ENCODE assay signal across 9 cellular contexts in the genomic region with DNA sequence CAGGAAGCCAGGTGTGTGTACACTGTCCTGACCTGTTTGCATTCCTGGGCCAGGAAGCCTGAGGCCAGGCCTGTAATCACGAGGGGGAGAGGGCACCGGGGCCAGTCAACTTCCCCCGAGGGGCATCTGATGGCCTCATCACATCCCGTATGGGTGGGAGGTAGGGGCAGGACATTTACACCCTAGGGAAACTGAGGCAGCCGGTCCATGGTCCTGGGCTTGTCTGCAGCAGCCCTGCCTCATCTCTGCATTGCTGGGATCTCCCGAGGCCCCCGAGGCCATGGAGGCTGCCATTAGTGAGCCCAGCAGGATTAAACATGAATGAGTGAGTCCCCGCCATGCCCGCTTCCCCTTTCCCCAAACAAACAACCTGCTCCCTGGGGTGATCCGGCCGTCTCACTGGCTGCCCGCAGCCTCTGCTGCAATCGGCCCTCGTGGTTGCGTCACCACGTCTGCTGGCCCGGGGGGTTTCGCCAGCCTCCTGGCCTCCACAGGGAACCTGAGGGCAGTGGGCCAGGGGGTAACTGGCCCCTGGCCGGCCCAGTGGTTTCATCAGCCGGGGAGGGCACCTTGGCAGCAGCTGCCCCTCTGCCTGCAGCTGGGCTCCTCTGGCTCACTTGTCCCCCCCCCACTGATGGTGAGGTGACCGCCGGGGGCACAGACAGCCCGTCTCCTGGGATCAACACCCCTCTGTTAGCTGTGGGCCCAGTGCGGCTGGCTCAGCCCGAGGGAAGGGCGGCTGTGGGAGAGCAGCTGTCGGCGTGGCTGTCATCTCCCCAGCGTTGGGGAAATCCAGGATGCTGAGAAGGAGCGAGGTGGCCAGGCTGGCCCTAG.
DNase-seq lines count a peak whose midpoint lies in the region; ATAC-seq and TF ChIP-seq lines count a peak whose summit lies in the region.
"Had no signal": no experiment of that assay in that cellular context is flagged by ENCODE, and none has a peak within 500 bp of the region (broad histone marks: within the 10 kb centered on the region; RNA-seq: fewer than 3 reads in every experiment).

No MANE protein-coding gene starts in this region.

- peak overlapping the region; percentile 34 to 89 (median 85) for H3K9ac ChIP-seq in BLaER1 treated with 17β-estradiol and CSF1 and Interleukin-3, amounts not matched to agents 10 nM and 100 nM

- in situ Hi-C loops in astrocyte of the cerebellum (cut with HindIII; ENCODE audit: low sequenced_read_pairs) = no loop called here

- H3K27ac ChIP-seq in BLaER1 treated with 17β-estradiol and CSF1 and Interleukin-3, amounts not matched to agents 10 nM and 100 nM = peak overlapping the region; percentile 42 to 99 (median 97); a peak in 21 of 22 replicates
- peak overlapping the region in 1 of 2 donors; percentile 76 for H3K27ac ChIP-seq in lung (ENCODE audit: low read depth in 1 of 2, low read length in 1 of 2)

- no peak for ATAC-seq in lung (ENCODE audit: insufficient read depth, low FRiP score)
- ATAC-seq in GM21717 (IDR thresholded peaks at IDR 0.05; ENCODE audit: unreplicated experiment) = no peak
- no peak for ATAC-seq in GM18873 (IDR thresholded peaks at IDR 0.05; ENCODE audit: low FRiP score, unreplicated experiment)

- H3K4me3 ChIP-seq in BLaER1 treated with 17β-estradiol and CSF1 and Interleukin-3, amounts not matched to agents 10 nM and 100 nM = peak overlapping the region in 6 of 10 experiments; percentile 13 to 60 (median 34); a peak in 8 of 20 replicates
- no peak overlapping the region for H3K4me3 ChIP-seq in astrocyte of the cerebellum (ENCODE audit: low read depth, low read length)
- H3K4me3 ChIP-seq in lung = no peak overlapping the region

- no peaks in the 10 kb centered on the region for H3K9me3 ChIP-seq in BLaER1 treated with 17β-estradiol and CSF1 and Interleukin-3, amounts not matched to agents 10 nM and 100 nM (replicated peaks in 1 of 11)
- no peaks in the 10 kb centered on the region for H3K9me3 ChIP-seq in lung (ENCODE audit: control insufficient read depth in 2 of 2, insufficient read depth in 1 of 2, low read length in 1 of 2)

- TF ChIP-seq CTCF in astrocyte of the cerebellum (IDR thresholded peaks at IDR 0.05; ENCODE audit: low read depth, low read length, missing control alignments) (no peak), lung (IDR thresholded peaks at IDR 0.05; ENCODE audit: control extremely low read depth, extremely low read depth) (no peak)

- peaks cover 38 to 92% (median 87%) of the 10 kb centered on the region in 10 experiments for H3K4me1 ChIP-seq in BLaER1 treated with 17β-estradiol and CSF1 and Interleukin-3, amounts not matched to agents 10 nM and 100 nM
- peaks cover 0 to 38% of the 10 kb centered on the region in 2 donors for H3K4me1 ChIP-seq in lung (ENCODE audit: control insufficient read depth in 2 of 2, insufficient read depth in 2 of 2, low read length in 2 of 2)

- peak; percentile 94 for DNase-seq in MV-4-11 (lab: John Stamatoyannopoulos, UW)
- peak; percentile 38 for DNase-seq in astrocyte of the cerebellum (ENCODE audit: low read depth)
- peak; percentile 76 for DNase-seq in lung (ENCODE audit: low spot score)
- no peak for DNase-seq in central memory CD4-positive, alpha-beta T cell
- DNase-seq in effector CD8-positive, alpha-beta T cell (lab: John Stamatoyannopoulos, UW) = no peak
- DNase-seq: activated naive CD4-positive, alpha-beta T cell had no signal

- H4K20me1 ChIP-seq in BLaER1 treated with 17β-estradiol and CSF1 and Interleukin-3, amounts not matched to agents 10 nM and 100 nM = no peaks in the 10 kb centered on the region

- WGBS in lung, 2 donors = 26 to 46% methylated on average over 29 to 30 of the region's 30 CpGs

- peak overlapping the region; percentile 78 to 97 (median 94) for H3K4me2 ChIP-seq in BLaER1 treated with 17β-estradiol and CSF1 and Interleukin-3, amounts not matched to agents 10 nM and 100 nM

- no peaks in the 10 kb centered on the region for H3K27me3 ChIP-seq in BLaER1 treated with 17β-estradiol and CSF1 and Interleukin-3, amounts not matched to agents 10 nM and 100 nM
- H3K27me3 ChIP-seq in lung (ENCODE audit: control insufficient read depth, insufficient read depth) = no peaks in the 10 kb centered on the region

- H3K36me3 ChIP-seq in BLaER1 treated with 17β-estradiol and CSF1 and Interleukin-3, amounts not matched to agents 10 nM and 100 nM = no peaks in the 10 kb centered on the region; a peak in 1 of 22 replicates
- H3K36me3 ChIP-seq in lung (ENCODE audit: control insufficient read depth in 2 of 2, insufficient read depth in 2 of 2, low read length in 2 of 2) = no peaks in the 10 kb centered on the region

Comparison
In these comparisons a context has a peak if more than half of its experiments do, and no peak if none do; other contexts are left out.
1. H3K4me3 ChIP-seq: peak in BLaER1 treated with 17β-estradiol and CSF1 and Interleukin-3, amounts not matched to agents 10 nM and 100 nM (6 of 10); none in astrocyte of the cerebellum (single experiment) and lung (single experiment).
2. DNase-seq: peak in MV-4-11 (single experiment), astrocyte of the cerebellum (single experiment) and lung (single experiment); none in central memory CD4-positive, alpha-beta T cell (single experiment) and effector CD8-positive, alpha-beta T cell (single experiment).